1 cellular context compared by ENCODE assay signal in the genomic region with DNA sequence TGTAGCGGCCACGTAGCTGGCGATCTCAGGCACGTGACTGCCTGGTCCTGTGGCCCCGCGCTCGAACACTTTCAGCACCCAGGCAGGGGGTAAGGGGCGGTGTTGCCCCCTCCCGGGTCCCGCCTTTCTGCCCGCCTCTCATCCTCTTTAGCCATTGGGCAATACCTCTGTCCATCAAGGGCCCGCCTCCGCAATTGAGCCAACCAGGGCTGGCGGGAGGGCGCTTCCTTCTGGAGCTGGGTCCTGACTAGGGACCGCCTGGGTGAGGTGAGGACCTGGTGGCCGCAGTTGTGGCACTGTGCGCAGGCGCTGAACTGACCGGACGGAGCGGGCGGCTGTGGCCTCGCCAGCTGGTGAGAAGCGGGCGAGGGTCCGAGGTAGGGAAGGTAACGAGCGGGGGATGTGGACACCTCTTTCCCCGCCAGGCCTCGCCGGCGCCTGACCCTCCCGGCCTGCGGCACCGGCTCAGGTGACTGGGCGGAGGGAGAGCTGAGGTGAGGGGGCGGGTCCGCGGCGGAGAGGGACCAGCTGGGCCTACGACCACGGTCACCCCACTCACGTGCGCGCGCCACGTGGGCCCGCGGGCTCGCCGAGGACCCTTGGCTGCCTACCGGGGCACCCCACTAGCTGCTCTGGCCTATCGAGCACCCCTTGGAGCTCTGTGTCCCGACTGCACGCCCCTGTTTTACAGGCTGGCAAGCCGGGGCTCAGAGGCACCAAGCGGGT.
TF ChIP-seq lines count a peak whose summit lies in the region.

A gene with protein sequence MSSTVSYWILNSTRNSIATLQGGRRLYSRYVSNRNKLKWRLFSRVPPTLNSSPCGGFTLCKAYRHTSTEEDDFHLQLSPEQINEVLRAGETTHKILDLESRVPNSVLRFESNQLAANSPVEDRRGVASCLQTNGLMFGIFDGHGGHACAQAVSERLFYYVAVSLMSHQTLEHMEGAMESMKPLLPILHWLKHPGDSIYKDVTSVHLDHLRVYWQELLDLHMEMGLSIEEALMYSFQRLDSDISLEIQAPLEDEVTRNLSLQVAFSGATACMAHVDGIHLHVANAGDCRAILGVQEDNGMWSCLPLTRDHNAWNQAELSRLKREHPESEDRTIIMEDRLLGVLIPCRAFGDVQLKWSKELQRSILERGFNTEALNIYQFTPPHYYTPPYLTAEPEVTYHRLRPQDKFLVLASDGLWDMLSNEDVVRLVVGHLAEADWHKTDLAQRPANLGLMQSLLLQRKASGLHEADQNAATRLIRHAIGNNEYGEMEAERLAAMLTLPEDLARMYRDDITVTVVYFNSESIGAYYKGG (plus strand): TSS at position 228 of the 726 bp plus-strand sequence. CDS start 3,770 bp downstream, outside the sequence.

TF ChIP-seq in SK-N-SH, 30 proteins besides CTCF, POLR2A, EP300 and RAD21 (continued from another document):
- TF ChIP-seq, protein P1, sequence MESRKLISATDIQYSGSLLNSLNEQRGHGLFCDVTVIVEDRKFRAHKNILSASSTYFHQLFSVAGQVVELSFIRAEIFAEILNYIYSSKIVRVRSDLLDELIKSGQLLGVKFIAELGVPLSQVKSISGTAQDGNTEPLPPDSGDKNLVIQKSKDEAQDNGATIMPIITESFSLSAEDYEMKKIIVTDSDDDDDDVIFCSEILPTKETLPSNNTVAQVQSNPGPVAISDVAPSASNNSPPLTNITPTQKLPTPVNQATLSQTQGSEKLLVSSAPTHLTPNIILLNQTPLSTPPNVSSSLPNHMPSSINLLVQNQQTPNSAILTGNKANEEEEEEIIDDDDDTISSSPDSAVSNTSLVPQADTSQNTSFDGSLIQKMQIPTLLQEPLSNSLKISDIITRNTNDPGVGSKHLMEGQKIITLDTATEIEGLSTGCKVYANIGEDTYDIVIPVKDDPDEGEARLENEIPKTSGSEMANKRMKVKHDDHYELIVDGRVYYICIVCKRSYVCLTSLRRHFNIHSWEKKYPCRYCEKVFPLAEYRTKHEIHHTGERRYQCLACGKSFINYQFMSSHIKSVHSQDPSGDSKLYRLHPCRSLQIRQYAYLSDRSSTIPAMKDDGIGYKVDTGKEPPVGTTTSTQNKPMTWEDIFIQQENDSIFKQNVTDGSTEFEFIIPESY (IDR thresholded peaks at IDR 0.05; ENCODE audit: borderline replicate concordance, low read depth), result no peak
- TF ChIP-seq SIN3A (IDR thresholded peaks at IDR 0.05; ENCODE audit: borderline replicate concordance, low read depth, low read length), result peak; percentile 79; the same call in 1 of the 2 replicates
- TF ChIP-seq TAF1 (IDR thresholded peaks at IDR 0.05; ENCODE audit: borderline replicate concordance, low read depth, low read length), result 0 out of 2 replicates have a peak, but pooled peaks have one; percentile 41
- TF ChIP-seq, protein P2, sequence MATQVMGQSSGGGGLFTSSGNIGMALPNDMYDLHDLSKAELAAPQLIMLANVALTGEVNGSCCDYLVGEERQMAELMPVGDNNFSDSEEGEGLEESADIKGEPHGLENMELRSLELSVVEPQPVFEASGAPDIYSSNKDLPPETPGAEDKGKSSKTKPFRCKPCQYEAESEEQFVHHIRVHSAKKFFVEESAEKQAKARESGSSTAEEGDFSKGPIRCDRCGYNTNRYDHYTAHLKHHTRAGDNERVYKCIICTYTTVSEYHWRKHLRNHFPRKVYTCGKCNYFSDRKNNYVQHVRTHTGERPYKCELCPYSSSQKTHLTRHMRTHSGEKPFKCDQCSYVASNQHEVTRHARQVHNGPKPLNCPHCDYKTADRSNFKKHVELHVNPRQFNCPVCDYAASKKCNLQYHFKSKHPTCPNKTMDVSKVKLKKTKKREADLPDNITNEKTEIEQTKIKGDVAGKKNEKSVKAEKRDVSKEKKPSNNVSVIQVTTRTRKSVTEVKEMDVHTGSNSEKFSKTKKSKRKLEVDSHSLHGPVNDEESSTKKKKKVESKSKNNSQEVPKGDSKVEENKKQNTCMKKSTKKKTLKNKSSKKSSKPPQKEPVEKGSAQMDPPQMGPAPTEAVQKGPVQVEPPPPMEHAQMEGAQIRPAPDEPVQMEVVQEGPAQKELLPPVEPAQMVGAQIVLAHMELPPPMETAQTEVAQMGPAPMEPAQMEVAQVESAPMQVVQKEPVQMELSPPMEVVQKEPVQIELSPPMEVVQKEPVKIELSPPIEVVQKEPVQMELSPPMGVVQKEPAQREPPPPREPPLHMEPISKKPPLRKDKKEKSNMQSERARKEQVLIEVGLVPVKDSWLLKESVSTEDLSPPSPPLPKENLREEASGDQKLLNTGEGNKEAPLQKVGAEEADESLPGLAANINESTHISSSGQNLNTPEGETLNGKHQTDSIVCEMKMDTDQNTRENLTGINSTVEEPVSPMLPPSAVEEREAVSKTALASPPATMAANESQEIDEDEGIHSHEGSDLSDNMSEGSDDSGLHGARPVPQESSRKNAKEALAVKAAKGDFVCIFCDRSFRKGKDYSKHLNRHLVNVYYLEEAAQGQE (IDR thresholded peaks at IDR 0.05; ENCODE audit: low read depth, low read length), result no peak
- no peak for TF ChIP-seq TEAD4 (IDR thresholded peaks at IDR 0.05; ENCODE audit: borderline replicate concordance, insufficient read depth)
